ENCODE assay signal across 2 cellular contexts in genomic region chr6:38773338-38773737, GRCh38.
A peak's percentile ranks its signal among the peaks of the same experiment; 100 is the strongest.
TF ChIP-seq lines count a peak whose summit lies in the region.

No MANE protein-coding gene starts in this region.

TF ChIP-seq in Ishikawa, 13 proteins besides CTCF, POLR2A, EP300 and RAD21 (continued from another document):
- TF ChIP-seq, protein P1, sequence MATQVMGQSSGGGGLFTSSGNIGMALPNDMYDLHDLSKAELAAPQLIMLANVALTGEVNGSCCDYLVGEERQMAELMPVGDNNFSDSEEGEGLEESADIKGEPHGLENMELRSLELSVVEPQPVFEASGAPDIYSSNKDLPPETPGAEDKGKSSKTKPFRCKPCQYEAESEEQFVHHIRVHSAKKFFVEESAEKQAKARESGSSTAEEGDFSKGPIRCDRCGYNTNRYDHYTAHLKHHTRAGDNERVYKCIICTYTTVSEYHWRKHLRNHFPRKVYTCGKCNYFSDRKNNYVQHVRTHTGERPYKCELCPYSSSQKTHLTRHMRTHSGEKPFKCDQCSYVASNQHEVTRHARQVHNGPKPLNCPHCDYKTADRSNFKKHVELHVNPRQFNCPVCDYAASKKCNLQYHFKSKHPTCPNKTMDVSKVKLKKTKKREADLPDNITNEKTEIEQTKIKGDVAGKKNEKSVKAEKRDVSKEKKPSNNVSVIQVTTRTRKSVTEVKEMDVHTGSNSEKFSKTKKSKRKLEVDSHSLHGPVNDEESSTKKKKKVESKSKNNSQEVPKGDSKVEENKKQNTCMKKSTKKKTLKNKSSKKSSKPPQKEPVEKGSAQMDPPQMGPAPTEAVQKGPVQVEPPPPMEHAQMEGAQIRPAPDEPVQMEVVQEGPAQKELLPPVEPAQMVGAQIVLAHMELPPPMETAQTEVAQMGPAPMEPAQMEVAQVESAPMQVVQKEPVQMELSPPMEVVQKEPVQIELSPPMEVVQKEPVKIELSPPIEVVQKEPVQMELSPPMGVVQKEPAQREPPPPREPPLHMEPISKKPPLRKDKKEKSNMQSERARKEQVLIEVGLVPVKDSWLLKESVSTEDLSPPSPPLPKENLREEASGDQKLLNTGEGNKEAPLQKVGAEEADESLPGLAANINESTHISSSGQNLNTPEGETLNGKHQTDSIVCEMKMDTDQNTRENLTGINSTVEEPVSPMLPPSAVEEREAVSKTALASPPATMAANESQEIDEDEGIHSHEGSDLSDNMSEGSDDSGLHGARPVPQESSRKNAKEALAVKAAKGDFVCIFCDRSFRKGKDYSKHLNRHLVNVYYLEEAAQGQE (IDR thresholded peaks at IDR 0.05; ENCODE audit: low read depth): no peak

TF ChIP-seq in K562, 482 proteins besides CTCF, POLR2A, EP300 and RAD21 (continued from another document):
- TF ChIP-seq, protein P2, sequence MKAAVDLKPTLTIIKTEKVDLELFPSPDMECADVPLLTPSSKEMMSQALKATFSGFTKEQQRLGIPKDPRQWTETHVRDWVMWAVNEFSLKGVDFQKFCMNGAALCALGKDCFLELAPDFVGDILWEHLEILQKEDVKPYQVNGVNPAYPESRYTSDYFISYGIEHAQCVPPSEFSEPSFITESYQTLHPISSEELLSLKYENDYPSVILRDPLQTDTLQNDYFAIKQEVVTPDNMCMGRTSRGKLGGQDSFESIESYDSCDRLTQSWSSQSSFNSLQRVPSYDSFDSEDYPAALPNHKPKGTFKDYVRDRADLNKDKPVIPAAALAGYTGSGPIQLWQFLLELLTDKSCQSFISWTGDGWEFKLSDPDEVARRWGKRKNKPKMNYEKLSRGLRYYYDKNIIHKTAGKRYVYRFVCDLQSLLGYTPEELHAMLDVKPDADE (conservative IDR thresholded peaks at IDR 0.05; ENCODE audit: control insufficient read depth, low read depth, low read length): no peak
- TF ChIP-seq, protein P3, sequence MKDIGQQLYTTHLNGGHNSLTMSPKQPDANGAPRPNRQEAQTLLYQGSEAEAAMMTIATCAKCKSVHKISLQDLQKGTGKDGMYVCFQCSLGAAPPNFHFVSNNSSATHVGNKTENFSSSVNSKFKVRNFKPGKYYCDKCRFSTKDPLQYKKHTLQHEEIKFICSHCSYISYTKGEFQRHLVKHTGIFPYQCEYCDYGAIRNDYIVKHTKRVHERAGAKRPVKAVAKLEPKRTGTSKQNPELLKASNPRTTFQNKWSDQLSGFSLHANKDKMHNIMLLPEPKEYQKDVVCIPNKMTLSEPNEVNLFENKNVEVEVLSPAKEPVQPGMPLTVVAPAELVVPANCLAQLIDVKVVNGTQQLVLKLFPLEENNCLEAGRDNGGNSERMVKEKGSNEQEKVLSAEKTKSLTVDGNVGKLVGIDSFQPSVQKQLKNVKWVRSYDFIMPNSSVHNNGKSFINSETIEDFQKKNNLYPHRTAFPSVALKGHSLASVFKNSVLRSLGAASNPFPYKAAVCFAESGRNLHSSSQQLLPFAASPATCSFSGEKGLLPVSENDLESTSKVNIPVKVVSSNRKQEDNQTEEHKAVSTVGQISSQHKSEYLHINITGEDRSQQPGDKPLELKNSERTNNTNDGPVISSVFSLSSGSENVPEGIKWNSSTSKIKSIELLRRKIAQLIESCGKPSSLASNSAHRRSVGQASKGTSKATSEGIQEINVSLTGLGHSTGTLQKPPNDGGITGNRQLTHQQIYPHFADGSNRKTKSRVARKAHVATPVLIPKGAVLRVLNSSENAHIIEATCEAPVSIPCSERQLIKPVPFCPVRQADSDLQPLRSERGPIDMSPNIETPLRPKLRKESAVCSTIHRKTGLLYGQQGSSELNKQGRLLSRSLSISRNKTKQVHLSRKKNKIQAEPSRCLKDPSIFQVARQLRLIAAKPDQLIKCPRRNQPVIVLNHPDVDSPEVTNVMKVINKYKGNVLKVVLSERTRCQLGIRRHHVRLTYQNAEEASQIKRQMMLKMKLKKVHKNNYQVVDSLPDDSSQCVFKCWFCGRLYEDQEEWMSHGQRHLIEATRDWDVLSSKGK (CRISPR knock-in tag; IDR thresholded peaks at IDR 0.05): no peak
- TF ChIP-seq RBBP5 (IDR thresholded peaks at IDR 0.05; ENCODE audit: borderline replicate concordance, insufficient read depth, low read length, poor library complexity, severe bottlenecking) (no peak), ZNF12 (CRISPR knock-in tag; IDR thresholded peaks at IDR 0.05) (no peak), RB1 (IDR thresholded peaks at IDR 0.05; ENCODE audit: low read depth) (no peak), SMC3 (conservative IDR thresholded peaks at IDR 0.05; ENCODE audit: insufficient read depth, low read depth, low read length) (0 out of 2 replicates have a peak, but pooled peaks have one; percentile 22), BRF2 (IDR thresholded peaks at IDR 0.05; ENCODE audit: borderline replicate concordance, insufficient read depth, insufficient read length) (no peak), RCOR1 (IDR thresholded peaks at IDR 0.05; ENCODE audit: borderline replicate concordance in 1 of 2, low read depth in 2 of 2, low read length in 2 of 2) (0 out of 4 replicates have a peak, but pooled peaks of 1 of the 2 experiments have one; percentile 31)
